ENCODE assay signal across 27 cellular contexts in the genomic region with DNA sequence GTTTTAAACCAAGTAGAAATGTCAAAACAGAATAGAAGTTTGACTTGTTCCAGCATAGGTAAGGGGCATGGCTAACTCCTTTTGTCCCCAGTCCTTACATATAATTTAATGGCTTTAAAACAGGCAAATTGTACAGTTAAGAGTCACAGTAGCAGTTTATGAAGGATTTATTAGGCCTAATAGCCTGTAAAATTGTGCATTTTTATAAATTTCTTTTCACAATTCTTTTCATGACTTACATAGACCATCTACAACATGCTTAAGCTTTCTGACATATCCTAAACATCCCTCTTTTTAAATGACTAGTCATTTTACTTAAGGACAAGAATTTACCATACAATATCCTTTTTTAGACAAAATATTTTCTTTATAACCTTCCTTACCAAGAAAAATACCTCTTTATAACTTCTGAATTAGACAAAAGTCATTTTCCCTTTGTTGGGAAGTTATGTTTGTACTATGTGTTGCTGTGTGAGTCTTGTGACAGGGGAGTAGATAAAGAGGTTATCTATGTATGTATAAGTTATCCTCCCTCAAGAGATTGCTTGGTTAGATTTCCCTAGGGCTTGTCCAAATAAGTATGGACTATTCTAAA. TPM values are rescaled to one million over a fixed set of nuclear protein-coding genes. Genes with fewer than 3 reads are reported as not detected.
DNase-seq lines count a peak whose midpoint lies in the region; ATAC-seq, FAIRE-seq and TF ChIP-seq lines count a peak whose summit lies in the region.
"Had no signal": no experiment of that assay in that cellular context is flagged by ENCODE, and none has a peak within 500 bp of the region (broad histone marks: within the 10 kb centered on the region; RNA-seq: fewer than 3 reads in every experiment).

No MANE protein-coding gene starts in this region.

- no peaks in the 10 kb centered on the region for H3K9me1 ChIP-seq in K562 (ENCODE audit: control insufficient read depth, insufficient read depth, low read length)

- TF ChIP-seq RAD21 in A549 (conservative IDR thresholded peaks at IDR 0.05 in 1 of 2, IDR thresholded peaks at IDR 0.05 in 1 of 2) (no peak), K562 (CRISPR knock-in tag; conservative IDR thresholded peaks at IDR 0.05 in 1 of 2, IDR thresholded peaks at IDR 0.05 in 1 of 2) (no peak)

- no peaks in the 10 kb centered on the region for H3K4me1 ChIP-seq in A549
- H3K4me1 ChIP-seq in K562 (replicated peaks in 1 of 2; ENCODE audit: control insufficient read depth in 2 of 2, insufficient read depth in 2 of 2, low read length in 2 of 2), result no peaks in the 10 kb centered on the region
- H3K4me1 ChIP-seq: BE2C; BLaER1 treated with 17β-estradiol and CSF1 and Interleukin-3, amounts not matched to agents 10 nM and 100 nM had no signal

- DNase-seq in DMS 273 (lab: John Stamatoyannopoulos, UW; ENCODE audit: unreplicated experiment) (peak; percentile 14), DMS 273 treated with DMSO at 0.1 percent for 48 hours (lab: John Stamatoyannopoulos, UW) (no peak), A549 (ENCODE audit: low read depth in 1 of 2, low spot score in 1 of 2) (no peak), LHCN-M2 (ENCODE audit: low read depth) (peak; percentile 10), K562 (ENCODE audit: extremely low read depth in 1 of 4, low spot score in 3 of 4) (no peak), GM19239 (ENCODE audit: insufficient read length, low spot score) (no peak), dedifferentiated amniotic fluid mesenchymal stem cell (ENCODE audit: extremely low spot score) (no peak)
- DNase-seq: ACHN; AML-193; BE2C; CD4-positive, alpha-beta T cell; CD8-positive, alpha-beta memory T cell; DMS153; DMS79 treated with DMSO at 0.1 percent for 48 hours; GF-D8; H7; HCEC 1CT had no signal

- no peaks in the 10 kb centered on the region for H4K20me1 ChIP-seq in K562 (replicated peaks; ENCODE audit: control insufficient read depth, insufficient read depth, low read length)
- H4K20me1 ChIP-seq: BLaER1 treated with 17β-estradiol and CSF1 and Interleukin-3, amounts not matched to agents 10 nM and 100 nM had no signal

- POLR2A ChIA-PET in A549 (lab: Yijun Ruan, JAX), result no interaction called here
- POLR2A ChIA-PET in K562 (lab: Yijun Ruan, JAX), result no interaction called here

- no peaks in the 10 kb centered on the region for H3K9me3 ChIP-seq in A549
- H3K9me3 ChIP-seq in K562 (replicated peaks; ENCODE audit: control insufficient read depth, insufficient read depth, low read depth, low read length), result no peaks in the 10 kb centered on the region
- H3K9me3 ChIP-seq: BE2C had no signal

- TF ChIP-seq EP300 in A549 (IDR thresholded peaks at IDR 0.05), result no peak
- TF ChIP-seq EP300 in K562 (IDR thresholded peaks at IDR 0.05; ENCODE audit: low read length), result no peak

- no peak overlapping the region for H2AFZ ChIP-seq in K562 (ENCODE audit: low read depth, low read length)

- no peak for FAIRE-seq in A549 (lab: Jason Lieb, UNC)
- no peak for FAIRE-seq in K562 (lab: Jason Lieb, UNC)
- no peak for FAIRE-seq in GM19239 (lab: Jason Lieb, UNC)
- FAIRE-seq: A204.1, D721Med, GM12891, GM18507, H1 had no signal

- H3K4me2 ChIP-seq in A549 (no peak overlapping the region), K562 (ENCODE audit: insufficient read depth, low read length) (no peak overlapping the region)
- H3K4me2 ChIP-seq: BLaER1 treated with 17β-estradiol and CSF1 and Interleukin-3, amounts not matched to agents 10 nM and 100 nM had no signal

- ATAC-seq in A549 (no peak), K562 (no peak), HG02678 (IDR thresholded peaks at IDR 0.05; ENCODE audit: unreplicated experiment) (no peak)

- TF ChIP-seq CTCF in A549 (IDR thresholded peaks at IDR 0.05) (no peak), K562 (IDR thresholded peaks at IDR 0.05 in 2 of 3, conservative IDR thresholded peaks at IDR 0.05 in 1 of 3; ENCODE audit: insufficient read depth in 2 of 3, low read depth in 1 of 3, low read length in 3 of 3) (no peak)

- no peak overlapping the region for H3K9ac ChIP-seq in K562 (ENCODE audit: insufficient read depth in 1 of 2, low read depth in 2 of 2, low read length in 2 of 2)
- H3K9ac ChIP-seq: BLaER1 treated with 17β-estradiol and CSF1 and Interleukin-3, amounts not matched to agents 10 nM and 100 nM had no signal

- no peaks in the 10 kb centered on the region for H3K27me3 ChIP-seq in K562 (ENCODE audit: control insufficient read depth in 2 of 2, insufficient read depth in 2 of 2, low read length in 2 of 2)
- H3K27me3 ChIP-seq: BE2C had no signal

- H3K79me2 ChIP-seq in K562 (ENCODE audit: control insufficient read depth, insufficient read depth, low read length), result no peaks in the 10 kb centered on the region

- in situ Hi-C loops in K562 (cut with MboI), result no loop called here

- no peaks in the 10 kb centered on the region for H3K36me3 ChIP-seq in K562 (ENCODE audit: control insufficient read depth, insufficient read depth, low read length)
- H3K36me3 ChIP-seq: BE2C; BLaER1 treated with 17β-estradiol and CSF1 and Interleukin-3, amounts not matched to agents 10 nM and 100 nM had no signal

- no peak for TF ChIP-seq POLR2A in A549 (IDR thresholded peaks at IDR 0.05; ENCODE audit: low read length)
- TF ChIP-seq POLR2A in K562 (conservative IDR thresholded peaks at IDR 0.05), result no peak

- intact Hi-C loops in K562 (cut with micrococcal nuclease), result no loop called here

- CTCF ChIA-PET in A549 (lab: Yijun Ruan, JAX) (interaction anchor here (0.7 to 0.9 kb wide), 2 partner anchors 15 kb away, joined by 4 read pairs; no protein-coding TSS in a partner anchor), K562 (lab: Yijun Ruan, JAX; ENCODE audit: low intra/inter-chr PET ratio) (no interaction called here)

- no TSS peak for BruUV-seq in K562 (replicated peaks; lab: Mats Ljungman, UMichigan)

- H3K4me3 ChIP-seq in A549, result no peak overlapping the region
- no peak overlapping the region for H3K4me3 ChIP-seq in K562
- H3K4me3 ChIP-seq: BLaER1 treated with 17β-estradiol and CSF1 and Interleukin-3, amounts not matched to agents 10 nM and 100 nM had no signal

- H3K27ac ChIP-seq in A549 (no peak overlapping the region), K562 (ENCODE audit: extremely low read depth, low read depth, low read length) (no peak overlapping the region)
- H3K27ac ChIP-seq: 22Rv1; BLaER1 treated with 17β-estradiol and CSF1 and Interleukin-3, amounts not matched to agents 10 nM and 100 nM had no signal

TF ChIP-seq in A549, 52 proteins besides CTCF, POLR2A, EP300 and RAD21:
- TF ChIP-seq ZFP36 (IDR thresholded peaks at IDR 0.05; ENCODE audit: borderline replicate concordance, partially characterized antibody) (peak; percentile 68), PBX3 (IDR thresholded peaks at IDR 0.05) (no peak)

TF ChIP-seq in K562, 482 proteins besides CTCF, POLR2A, EP300 and RAD21:
- no peak for TF ChIP-seq ZSCAN32 (CRISPR knock-in tag; IDR thresholded peaks at IDR 0.05)
- peak; percentile 46 for TF ChIP-seq ZFP36 (IDR thresholded peaks at IDR 0.05; ENCODE audit: low read depth, low read length, partially characterized antibody)
- no peak for TF ChIP-seq DACH1 (IDR thresholded peaks at IDR 0.05; ENCODE audit: partially characterized antibody)
- TF ChIP-seq U2AF2 (optimal IDR thresholded peaks at IDR 0.05; ENCODE audit: low read depth, low read length), result no peak
- TF ChIP-seq EZH2 (IDR thresholded peaks at IDR 0.05; ENCODE audit: borderline replicate concordance, low read depth, low read length), result no peak

RNA-seq across cellular contexts. Expression of gene SLC5A9, which starts 34.5 kb away (rescaled TPM):
- 0.21 and 0.49 TPM in 2 replicates for polyA plus RNA-seq in A549 (2011; rRNA removed)
- polyA plus RNA-seq in A549 (2012; cell fraction: cytosol; rRNA removed), result 0.10 and 0.13 TPM in 2 replicates
- 0.24 and 0.59 TPM in 2 replicates for polyA plus RNA-seq in A549 (2012; cell fraction: nucleus; rRNA removed)
- polyA plus RNA-seq in A549 (2017; fragmentation: RNase III; extraction: RNeasy Plus Mini Kit Qiagen cat#74134 plus additional on column Dnase treatment), result 0.03 to 0.13 TPM (median 0.07 TPM) in 3 replicates
- polyA minus RNA-seq in A549 (2011; rRNA and poly(A)+ RNA removed), result 1.2 and 1.4 TPM in 2 replicates
- total RNA-seq in LHCN-M2 (2014; rRNA removed), result not detected in 2 replicates
- polyA plus RNA-seq in LHCN-M2 (2012), result not detected
- not detected in 2 replicates for total RNA-seq in K562 (2011; cell fraction: chromatin; rRNA removed; ENCODE audit: low replicate concordance)
- not detected in 2 replicates for total RNA-seq in K562 (2011; cell fraction: nucleolus; rRNA removed)
- not detected in 2 replicates for total RNA-seq in K562 (2011; cell fraction: nucleoplasm; rRNA removed)
- not detected in 2 replicates for total RNA-seq in K562 (2014; rRNA removed)
- not detected in 2 replicates for total RNA-seq in K562 (2014; rRNA removed; fragmentation: Illumina TruSeq; extraction: Trizol)
- not detected in 2 replicates for total RNA-seq in K562 (2015; rRNA removed; fragmentation: Illumina TruSeq; extraction: Trizol)
- total RNA-seq in K562 (2021), result not detected in 2 replicates
- not detected in 2 replicates for polyA plus RNA-seq in K562 (2011; rRNA removed)
- polyA plus RNA-seq in K562 (2011; cell fraction: cytosol; rRNA removed), result not detected in 2 replicates
- polyA plus RNA-seq in K562 (2011; cell fraction: nucleus; rRNA removed), result 0.04 TPM in 1 of 2 replicates, not detected in the other
- polyA plus RNA-seq in K562 (2012), result not detected in 2 replicates
- polyA plus RNA-seq in K562 (2014; fragmentation: Illumina TruSeq; extraction: Trizol), result not detected in 2 replicates
- not detected for polyA plus RNA-seq in K562 (2014; fragmentation: Nextera tagmentation; extraction: Ambion mirVana)
- not detected in 2 replicates for polyA plus RNA-seq in K562 (2014; rRNA removed)
- polyA minus RNA-seq in K562 (2011; rRNA and poly(A)+ RNA removed), result not detected in 2 replicates
- not detected in 2 replicates for polyA minus RNA-seq in K562 (2011; cell fraction: cytosol; rRNA and poly(A)+ RNA removed)
- not detected in 2 replicates for polyA minus RNA-seq in K562 (2011; cell fraction: nucleus; rRNA and poly(A)+ RNA removed)
- total RNA-seq: CD4-positive, alpha-beta T cell; CD8-positive, alpha-beta memory T cell; Daoy; G401; H1 had no signal
- polyA plus RNA-seq: CD8-positive, alpha-beta memory T cell had no signal

Comparison
In these comparisons a context has a peak if more than half of its experiments do, and no peak if none do; other contexts are left out.
1. DNase-seq: peak in DMS 273 (single experiment) and LHCN-M2 (single experiment); none in DMS 273 treated with DMSO at 0.1 percent for 48 hours (single experiment), A549 (0 of 2), K562 (0 of 4), GM19239 (single experiment) and dedifferentiated amniotic fluid mesenchymal stem cell (single experiment).